Comparison of ENCODE assay signal across 18 cellular contexts in genomic region chr19:14166448-14166847, GRCh38. TPM values are rescaled to one million over a fixed set of nuclear protein-coding genes. Genes with fewer than 3 reads are reported as not detected.
DNase-seq lines count a peak whose midpoint lies in the region; ATAC-seq, FAIRE-seq and TF ChIP-seq lines count a peak whose summit lies in the region.
"Had no signal": no experiment of that assay in that cellular context is flagged by ENCODE, and none has a peak within 500 bp of the region (broad histone marks: within the 10 kb centered on the region; RNA-seq: fewer than 3 reads in every experiment).

No MANE protein-coding gene starts in this region.

- peaks cover 9% of the 10 kb centered on the region for H3K36me3 Mint-ChIP-seq in activated T-helper 1 cell treated with anti-CD3 and anti-CD28 coated beads, Interleukin-12 subunit alpha, Interleukin-12 subunit beta, Interleukin-2, Interleukin-4 antibody, amounts not matched to agents 30 ng/mL and 10 ng/mL and 1 ng/mL, durations not matched to agents 14 hours and 24 hours and 36 hours (ENCODE audit: low read depth)

- H3K4me3 ChIP-seq in left ventricle myocardium inferior (peak overlapping the region; percentile 41), right atrium auricular region (no peak overlapping the region), lower lobe of right lung (peak overlapping the region; percentile 1), vagina (no peak overlapping the region)
- H3K4me3 ChIP-seq: dorsolateral prefrontal cortex, SK-N-MC, transverse colon had no signal

- peaks cover 22% of the 10 kb centered on the region for H3K4me1 ChIP-seq in left ventricle myocardium inferior
- H3K4me1 ChIP-seq in right atrium auricular region = peaks cover 0 to 23% of the 10 kb centered on the region in 2 donors
- H3K4me1 ChIP-seq in lower lobe of right lung = peaks cover 20% of the 10 kb centered on the region
- peaks cover 19% of the 10 kb centered on the region for H3K4me1 ChIP-seq in vagina

- no peak for DNase-seq in left ventricle myocardium inferior
- no peak for DNase-seq in right atrium auricular region (ENCODE audit: low spot score)
- no peak for DNase-seq in activated T-helper 1 cell treated with anti-CD3 and anti-CD28 coated beads, Interleukin-12 subunit alpha, Interleukin-12 subunit beta, Interleukin-2, Interleukin-4 antibody, amounts not matched to agents 30 ng/mL and 10 ng/mL and 1 ng/mL, durations not matched to agents 14 hours and 24 hours and 36 hours (ENCODE audit: low spot score)
- no peak for DNase-seq in lower lobe of right lung
- DNase-seq in vagina (ENCODE audit: extremely low spot score in 2 of 2) = no peak
- no peak for DNase-seq in GM12891 (ENCODE audit: insufficient read length, low spot score)
- DNase-seq: dorsolateral prefrontal cortex; Kasumi-1; NCI-H1436; NCI-H345; OCI-M1; stimulated activated CD4-positive, alpha-beta T cell treated with anti-CD3 and anti-CD28 coated beads, Interleukin-2, amount 100 ng/mL, for 24 hours; transverse colon had no signal

- H3K27me3 Mint-ChIP-seq in activated T-helper 1 cell treated with anti-CD3 and anti-CD28 coated beads, Interleukin-12 subunit alpha, Interleukin-12 subunit beta, Interleukin-2, Interleukin-4 antibody, amounts not matched to agents 30 ng/mL and 10 ng/mL and 1 ng/mL, durations not matched to agents 14 hours and 24 hours and 36 hours (ENCODE audit: insufficient read depth) = no peaks in the 10 kb centered on the region

- no peak for TF ChIP-seq CTCF in left ventricle myocardium inferior (IDR thresholded peaks at IDR 0.05; ENCODE audit: borderline replicate concordance)
- TF ChIP-seq CTCF in right atrium auricular region (IDR thresholded peaks at IDR 0.05) = no peak
- TF ChIP-seq CTCF in lower lobe of right lung (IDR thresholded peaks at IDR 0.05) = no peak
- no peak for TF ChIP-seq CTCF in vagina (IDR thresholded peaks at IDR 0.05)

- H3K9me3 ChIP-seq in left ventricle myocardium inferior (replicated peaks) (no peaks in the 10 kb centered on the region), right atrium auricular region (no peaks in the 10 kb centered on the region), lower lobe of right lung (no peaks in the 10 kb centered on the region), vagina (no peaks in the 10 kb centered on the region)
- H3K9me3 ChIP-seq: transverse colon had no signal

- H3K4me3 Mint-ChIP-seq in activated T-helper 1 cell treated with anti-CD3 and anti-CD28 coated beads, Interleukin-12 subunit alpha, Interleukin-12 subunit beta, Interleukin-2, Interleukin-4 antibody, amounts not matched to agents 30 ng/mL and 10 ng/mL and 1 ng/mL, durations not matched to agents 14 hours and 24 hours and 36 hours = peak overlapping the region; percentile 73

- peak overlapping the region; percentile 70 for H3K27ac Mint-ChIP-seq in activated T-helper 1 cell treated with anti-CD3 and anti-CD28 coated beads, Interleukin-12 subunit alpha, Interleukin-12 subunit beta, Interleukin-2, Interleukin-4 antibody, amounts not matched to agents 30 ng/mL and 10 ng/mL and 1 ng/mL, durations not matched to agents 14 hours and 24 hours and 36 hours

- TF ChIP-seq POLR2A in vagina (IDR thresholded peaks at IDR 0.05) (no peak), GM12891 (IDR thresholded peaks at IDR 0.05; ENCODE audit: low read depth, low read length) (no peak)

- intact Hi-C loops in left ventricle myocardium inferior (cut with micrococcal nuclease) (no loop called here), lower lobe of right lung (cut with DNase I) (no loop called here), vagina (cut with DNase I) (no loop called here)
- intact Hi-C loops in activated T-helper 1 cell treated with anti-CD3 and anti-CD28 coated beads, Interleukin-12 subunit alpha, Interleukin-12 subunit beta, Interleukin-2, Interleukin-4 antibody, amounts not matched to agents 30 ng/mL and 10 ng/mL and 1 ng/mL, durations not matched to agents 14 hours and 24 hours and 36 hours (cut with micrococcal nuclease) = no loop called here

- no peak for ATAC-seq in lower lobe of right lung
- no peak for ATAC-seq in HG02973 (IDR thresholded peaks at IDR 0.05; ENCODE audit: unreplicated experiment)
- ATAC-seq in GM18907 (IDR thresholded peaks at IDR 0.05; ENCODE audit: unreplicated experiment) = no peak

- no peaks in the 10 kb centered on the region for H3K27me3 ChIP-seq in left ventricle myocardium inferior (ENCODE audit: low read depth)
- H3K27me3 ChIP-seq in right atrium auricular region = no peaks in the 10 kb centered on the region
- no peaks in the 10 kb centered on the region for H3K27me3 ChIP-seq in lower lobe of right lung (ENCODE audit: low read depth)
- no peaks in the 10 kb centered on the region for H3K27me3 ChIP-seq in vagina
- H3K27me3 ChIP-seq: dorsolateral prefrontal cortex, transverse colon had no signal

- H3K36me3 ChIP-seq in left ventricle myocardium inferior = peaks cover 30% of the 10 kb centered on the region
- peaks cover 24% of the 10 kb centered on the region for H3K36me3 ChIP-seq in right atrium auricular region
- peaks cover 33% of the 10 kb centered on the region for H3K36me3 ChIP-seq in lower lobe of right lung
- peaks cover 0 to 14% of the 10 kb centered on the region in 2 donors for H3K36me3 ChIP-seq in vagina

- H3K27ac ChIP-seq in left ventricle myocardium inferior (replicated peaks) (no peak overlapping the region), right atrium auricular region (no peak overlapping the region), lower lobe of right lung (peak overlapping the region; percentile 71), vagina (peak overlapping the region; percentile 7)
- H3K27ac ChIP-seq: SK-N-MC, transverse colon had no signal

- H3K4me1 Mint-ChIP-seq in activated T-helper 1 cell treated with anti-CD3 and anti-CD28 coated beads, Interleukin-12 subunit alpha, Interleukin-12 subunit beta, Interleukin-2, Interleukin-4 antibody, amounts not matched to agents 30 ng/mL and 10 ng/mL and 1 ng/mL, durations not matched to agents 14 hours and 24 hours and 36 hours (ENCODE audit: low read depth) = peaks cover 14% of the 10 kb centered on the region

- no peaks in the 10 kb centered on the region for H3K9me3 Mint-ChIP-seq in activated T-helper 1 cell treated with anti-CD3 and anti-CD28 coated beads, Interleukin-12 subunit alpha, Interleukin-12 subunit beta, Interleukin-2, Interleukin-4 antibody, amounts not matched to agents 30 ng/mL and 10 ng/mL and 1 ng/mL, durations not matched to agents 14 hours and 24 hours and 36 hours

- no peak for FAIRE-seq in GM12891 (lab: Jason Lieb, UNC)
- FAIRE-seq: GM18507, GM19239 had no signal

TF ChIP-seq in GM12891, 5 proteins besides CTCF, POLR2A, EP300 and RAD21:
- TF ChIP-seq POU2F2 (IDR thresholded peaks at IDR 0.05; ENCODE audit: low read depth, low read length) (no peak), PAX5 (IDR thresholded peaks at IDR 0.05; ENCODE audit: insufficient read depth, low read length, severe bottlenecking) (no peak), SPI1 (IDR thresholded peaks at IDR 0.05; ENCODE audit: low read depth, low read length) (no peak), TAF1 (IDR thresholded peaks at IDR 0.05; ENCODE audit: low read depth, low read length) (no peak), POLR2AphosphoS5 (IDR thresholded peaks at IDR 0.05; ENCODE audit: low read depth, low read length) (no peak)

RNA-seq across cellular contexts. Expression of gene ASF1B, which starts 30.1 kb away (rescaled TPM):
- total RNA-seq in left ventricle myocardium inferior (0.96 TPM), right atrium auricular region (1 to 10 TPM in 1 of 2 donors, under 1 TPM in 1; 0.43 to 1.4 TPM), lower lobe of right lung (2.6 TPM), vagina (1.7 TPM)
- 76.3 and 77.4 TPM in 2 replicates for total RNA-seq in activated T-helper 1 cell treated with anti-CD3 and anti-CD28 coated beads, Interleukin-12 subunit alpha, Interleukin-12 subunit beta, Interleukin-2, Interleukin-4 antibody, amounts not matched to agents 30 ng/mL and 10 ng/mL and 1 ng/mL, durations not matched to agents 14 hours and 24 hours and 36 hours
- 59.6 TPM for polyA plus RNA-seq in GM12891 (2012; ENCODE audit: low read depth, missing spikeins)

RNA-seq across cellular contexts. Expression of gene ADGRL1, which starts 39.5 kb away (rescaled TPM):
- total RNA-seq in left ventricle myocardium inferior (16.1 TPM), right atrium auricular region (10 to 100 TPM; 21.0 to 31.2 TPM), lower lobe of right lung (28.7 TPM), vagina (23.3 TPM)
- total RNA-seq in activated T-helper 1 cell treated with anti-CD3 and anti-CD28 coated beads, Interleukin-12 subunit alpha, Interleukin-12 subunit beta, Interleukin-2, Interleukin-4 antibody, amounts not matched to agents 30 ng/mL and 10 ng/mL and 1 ng/mL, durations not matched to agents 14 hours and 24 hours and 36 hours = 11.6 and 12.4 TPM in 2 replicates
- 1.3 TPM for polyA plus RNA-seq in GM12891 (2012; ENCODE audit: low read depth, missing spikeins)

RNA-seq across cellular contexts. Expression of gene PRKACA, which starts 48.9 kb away (rescaled TPM):
- total RNA-seq in left ventricle myocardium inferior (465 TPM), right atrium auricular region (100 to 1,000 TPM; 144 to 185 TPM), lower lobe of right lung (87.1 TPM), vagina (28.0 TPM)
- 58.6 and 63.7 TPM in 2 replicates for total RNA-seq in activated T-helper 1 cell treated with anti-CD3 and anti-CD28 coated beads, Interleukin-12 subunit alpha, Interleukin-12 subunit beta, Interleukin-2, Interleukin-4 antibody, amounts not matched to agents 30 ng/mL and 10 ng/mL and 1 ng/mL, durations not matched to agents 14 hours and 24 hours and 36 hours
- 26.6 TPM for polyA plus RNA-seq in GM12891 (2012; ENCODE audit: low read depth, missing spikeins)

Comparison
In these comparisons a context has a peak if more than half of its experiments do, and no peak if none do; other contexts are left out.
1. H3K4me3 ChIP-seq: peak in left ventricle myocardium inferior (single experiment) and lower lobe of right lung (single experiment); none in right atrium auricular region (0 of 2) and vagina (0 of 2).
2. H3K27ac ChIP-seq: peak in lower lobe of right lung (single experiment) and vagina (single experiment); none in left ventricle myocardium inferior (single experiment) and right atrium auricular region (0 of 2).
3. RNA of gene ASF1B, which starts 30.1 kb away (total RNA-seq): 76.3 to 77.4 TPM in activated T-helper 1 cell treated with anti-CD3 and anti-CD28 coated beads, Interleukin-12 subunit alpha, Interleukin-12 subunit beta, Interleukin-2, Interleukin-4 antibody, amounts not matched to agents 30 ng/mL and 10 ng/mL and 1 ng/mL, durations not matched to agents 14 hours and 24 hours and 36 hours; 2.6 TPM in lower lobe of right lung (single experiment), 1.7 TPM in vagina (single experiment), 0.43 to 1.4 TPM in right atrium auricular region and 0.96 TPM in left ventricle myocardium inferior (single experiment); every median in the first group is over 10 times any median in the second.